Comparison of ENCODE assay signal across 8 cellular contexts in genomic region chr5:98770158-98770910, GRCh38. TPM values are rescaled to one million over a fixed set of nuclear protein-coding genes. Genes with fewer than 3 reads are reported as not detected.
DNase-seq lines count a peak whose midpoint lies in the region; ATAC-seq, FAIRE-seq and TF ChIP-seq lines count a peak whose summit lies in the region.

No MANE protein-coding gene starts in this region.

- DNase-seq in Caki2 (ENCODE audit: low read depth) (peak; percentile 48), cerebellum (ENCODE audit: low spot score) (peak; percentile 35), HepG2 (ENCODE audit: low spot score) (peak; percentile 41)
- DNase-seq in stimulated activated effector memory CD8-positive, alpha-beta T cell treated with anti-CD3 and anti-CD28 coated beads, Interleukin-12 subunit alpha, Interleukin-12 subunit beta, amount 100 ng/mL, for 72 hours (ENCODE audit: low spot score in 2 of 2): peak in 1 of 2 donors; percentile 57

- POLR2A ChIA-PET in HepG2 (lab: Yijun Ruan, JAX): interaction anchor here (1.0 kb wide), 1 partner anchor 1962 kb away, joined by 3 read pairs; the partner anchor contains the start of gene ERAP1

- CTCF ChIA-PET in HepG2 (lab: Yijun Ruan, JAX; ENCODE audit: low intra/inter-chr PET ratio, low total read pairs): interaction anchor here (1.6 to 1.7 kb wide), 2 partner anchors 25 to 26 kb away, joined by 5 to 6 read pairs; no protein-coding TSS in a partner anchor

- H4K20me1 ChIP-seq in HepG2 (ENCODE audit: insufficient read depth, low read length): peaks cover 8% of the 10 kb centered on the region; the same call in 1 of the 2 replicates

- peaks cover 29% of the 10 kb centered on the region for H3K4me1 ChIP-seq in HepG2 (ENCODE audit: insufficient read depth, low read length)

- H3K27ac ChIP-seq in HepG2 (ENCODE audit: extremely low read length, insufficient read depth, low read length): no peak overlapping the region

- FAIRE-seq in HepG2 (lab: Jason Lieb, UNC): no peak

- H3K4me1 Mint-ChIP-seq in stimulated activated effector memory CD8-positive, alpha-beta T cell treated with anti-CD3 and anti-CD28 coated beads, Interleukin-12 subunit alpha, Interleukin-12 subunit beta, amount 100 ng/mL, for 72 hours: peaks cover 62% of the 10 kb centered on the region

- BruUV-seq in HepG2 (replicated peaks; lab: Mats Ljungman, UMichigan): no TSS peak

- ATAC-seq in SK-N-SH treated with all-trans-retinoic acid at 6 μM for 48 hours (peak; percentile 1; the same call in 1 of the 3 replicates), HepG2 (peak; percentile 10; the same call in 2 of the 3 replicates), HG02870 (IDR thresholded peaks at IDR 0.05; ENCODE audit: unreplicated experiment) (no peak), GM21529 (IDR thresholded peaks at IDR 0.05; ENCODE audit: unreplicated experiment) (no peak)
- ATAC-seq in stimulated activated effector memory CD8-positive, alpha-beta T cell treated with anti-CD3 and anti-CD28 coated beads, Interleukin-12 subunit alpha, Interleukin-12 subunit beta, amount 100 ng/mL, for 72 hours: no peak

- H3K27ac Mint-ChIP-seq in stimulated activated effector memory CD8-positive, alpha-beta T cell treated with anti-CD3 and anti-CD28 coated beads, Interleukin-12 subunit alpha, Interleukin-12 subunit beta, amount 100 ng/mL, for 72 hours: peak overlapping the region; percentile 30

- H3K36me3 ChIP-seq in HepG2 (replicated peaks in 1 of 2; ENCODE audit: control insufficient read depth in 1 of 2, insufficient read depth in 2 of 2, low read length in 2 of 2): no peaks in the 10 kb centered on the region

- no peak for TF ChIP-seq EP300 in Ishikawa (IDR thresholded peaks at IDR 0.05; ENCODE audit: borderline replicate concordance)
- TF ChIP-seq EP300 in HepG2 (IDR thresholded peaks at IDR 0.05; ENCODE audit: low read depth in 2 of 2, low read length in 2 of 2): no peak
- no peak for TF ChIP-seq EP300 in HepG2 (CRISPR knock-in tag; IDR thresholded peaks at IDR 0.05; ENCODE audit: borderline replicate concordance)

- H3K9ac ChIP-seq in HepG2 (ENCODE audit: insufficient read depth, low read depth, low read length): peak overlapping the region; percentile 39

- intact Hi-C loops in HepG2 (cut with micrococcal nuclease; ENCODE audit: unreplicated experiment): loop anchor here (5.0 to 10.0 kb wide), 2 partner anchors 267 to 1476 kb away; no protein-coding TSS in a partner anchor

- in situ Hi-C loops in Caki2 (cut with HindIII; ENCODE audit: low pct_unique_long_range_greater_than_20kb, low sequenced_read_pairs): no loop called here
- in situ Hi-C loops in HepG2 (cut with HindIII; ENCODE audit: extremely low pct_ligation_motif_present, low pct_unique_long_range_greater_than_20kb): loop anchor here (5.0 to 10.0 kb wide), 2 partner anchors 157 to 254 kb away; partner anchors contain the start of gene CHD1

- peak overlapping the region; percentile 62 to 81 (median 72) for H3K4me3 ChIP-seq in HepG2 (replicated peaks in 1 of 3; ENCODE audit: insufficient read depth in 1 of 3, low read depth in 2 of 3, low read length in 3 of 3)

- peaks cover 7% of the 10 kb centered on the region for H3K36me3 Mint-ChIP-seq in stimulated activated effector memory CD8-positive, alpha-beta T cell treated with anti-CD3 and anti-CD28 coated beads, Interleukin-12 subunit alpha, Interleukin-12 subunit beta, amount 100 ng/mL, for 72 hours

- TF ChIP-seq RAD21 in Ishikawa (IDR thresholded peaks at IDR 0.05; ENCODE audit: low read depth): no peak
- TF ChIP-seq RAD21 in HepG2 (CRISPR knock-in tag; IDR thresholded peaks at IDR 0.05): no peak

- TF ChIP-seq POLR2A in HepG2 (IDR thresholded peaks at IDR 0.05; ENCODE audit: insufficient read depth in 1 of 2, low read depth in 2 of 2, low read length in 2 of 2): no peak

- WGBS in HepG2 (ENCODE audit: low lambda C conversion rate): under 1% methylated on average over 27 of the region's 42 CpGs

- no peak for TF ChIP-seq CTCF in HepG2 (CRISPR knock-in tag; IDR thresholded peaks at IDR 0.05)

- H3K9me3 Mint-ChIP-seq in stimulated activated effector memory CD8-positive, alpha-beta T cell treated with anti-CD3 and anti-CD28 coated beads, Interleukin-12 subunit alpha, Interleukin-12 subunit beta, amount 100 ng/mL, for 72 hours: no peaks in the 10 kb centered on the region

- peaks cover 0 to 5% of the 10 kb centered on the region in 2 experiments; a peak in 1 of 5 replicates for H3K27me3 ChIP-seq in HepG2 (ENCODE audit: control insufficient read depth in 1 of 2, insufficient read depth in 2 of 2, low read length in 2 of 2)

- H3K79me2 ChIP-seq in HepG2 (ENCODE audit: insufficient read depth, low read length): peaks cover 10% of the 10 kb centered on the region

- peak overlapping the region; percentile 97 for H3K4me3 Mint-ChIP-seq in stimulated activated effector memory CD8-positive, alpha-beta T cell treated with anti-CD3 and anti-CD28 coated beads, Interleukin-12 subunit alpha, Interleukin-12 subunit beta, amount 100 ng/mL, for 72 hours

- peak overlapping the region; percentile 86 for H3K4me2 ChIP-seq in HepG2 (ENCODE audit: low read depth, low read length)

- H3K9me3 ChIP-seq in HepG2 (ENCODE audit: low read length): no peaks in the 10 kb centered on the region

- H2AFZ ChIP-seq in HepG2 (ENCODE audit: low read length): peak overlapping the region; percentile 55

TF ChIP-seq in Ishikawa, 13 proteins besides CTCF, POLR2A, EP300 and RAD21 (continues in another document):
- TF ChIP-seq TEAD4 (IDR thresholded peaks at IDR 0.05) (no peak), CEBPB (IDR thresholded peaks at IDR 0.05) (peak; percentile 80)
- TF ChIP-seq, protein P1, sequence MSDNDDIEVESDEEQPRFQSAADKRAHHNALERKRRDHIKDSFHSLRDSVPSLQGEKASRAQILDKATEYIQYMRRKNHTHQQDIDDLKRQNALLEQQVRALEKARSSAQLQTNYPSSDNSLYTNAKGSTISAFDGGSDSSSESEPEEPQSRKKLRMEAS (IDR thresholded peaks at IDR 0.05): peak; percentile 37; the same call in 1 of the 2 replicates

TF ChIP-seq in SK-N-SH treated with all-trans-retinoic acid at 6 μM for 48 hours, 23 proteins besides CTCF, POLR2A, EP300 and RAD21:
- TF ChIP-seq SNAI2 (CRISPR knock-in tag; IDR thresholded peaks at IDR 0.05): peak; percentile 35; the same call in 1 of the 2 replicates
- TF ChIP-seq, protein P2, sequence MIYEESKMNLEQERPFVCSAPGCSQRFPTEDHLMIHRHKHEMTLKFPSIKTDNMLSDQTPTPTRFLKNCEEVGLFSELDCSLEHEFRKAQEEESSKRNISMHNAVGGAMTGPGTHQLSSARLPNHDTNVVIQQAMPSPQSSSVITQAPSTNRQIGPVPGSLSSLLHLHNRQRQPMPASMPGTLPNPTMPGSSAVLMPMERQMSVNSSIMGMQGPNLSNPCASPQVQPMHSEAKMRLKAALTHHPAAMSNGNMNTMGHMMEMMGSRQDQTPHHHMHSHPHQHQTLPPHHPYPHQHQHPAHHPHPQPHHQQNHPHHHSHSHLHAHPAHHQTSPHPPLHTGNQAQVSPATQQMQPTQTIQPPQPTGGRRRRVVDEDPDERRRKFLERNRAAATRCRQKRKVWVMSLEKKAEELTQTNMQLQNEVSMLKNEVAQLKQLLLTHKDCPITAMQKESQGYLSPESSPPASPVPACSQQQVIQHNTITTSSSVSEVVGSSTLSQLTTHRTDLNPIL (CRISPR knock-in tag; IDR thresholded peaks at IDR 0.05; ENCODE audit: low read depth): 0 out of 2 replicates have a peak, but pooled peaks have one; percentile 19
- no peak for TF ChIP-seq ZNF8 (CRISPR knock-in tag; IDR thresholded peaks at IDR 0.05)

TF ChIP-seq in HepG2, 621 proteins besides CTCF, POLR2A, EP300 and RAD21 (continues in another document):
- no peak for TF ChIP-seq CCDC6 (CRISPR knock-in tag; IDR thresholded peaks at IDR 0.05)
- TF ChIP-seq ZNF354B (CRISPR knock-in tag; IDR thresholded peaks at IDR 0.05): no peak
- no peak for TF ChIP-seq FOXJ3 (CRISPR knock-in tag; IDR thresholded peaks at IDR 0.05; ENCODE audit: borderline replicate concordance)
- TF ChIP-seq ZNF577 (CRISPR knock-in tag; IDR thresholded peaks at IDR 0.05; ENCODE audit: borderline replicate concordance, low read depth): no peak
- no peak for TF ChIP-seq RCOR2 (CRISPR knock-in tag; IDR thresholded peaks at IDR 0.05)
- TF ChIP-seq, protein P3, sequence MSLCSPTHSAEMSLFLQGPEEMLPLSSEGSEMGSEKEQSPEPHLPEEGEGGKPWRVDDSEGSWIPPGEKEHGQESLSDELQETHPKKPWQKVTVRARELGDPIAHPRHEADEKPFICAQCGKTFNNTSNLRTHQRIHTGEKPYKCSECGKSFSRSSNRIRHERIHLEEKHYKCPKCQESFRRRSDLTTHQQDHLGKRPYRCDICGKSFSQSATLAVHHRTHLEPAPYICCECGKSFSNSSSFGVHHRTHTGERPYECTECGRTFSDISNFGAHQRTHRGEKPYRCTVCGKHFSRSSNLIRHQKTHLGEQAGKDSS (CRISPR knock-in tag; IDR thresholded peaks at IDR 0.05; ENCODE audit: borderline replicate concordance, low read depth): no peak
- TF ChIP-seq KDM2A (CRISPR knock-in tag; IDR thresholded peaks at IDR 0.05; ENCODE audit: borderline replicate concordance, low read depth): peak; percentile 68; the same call in 1 of the 2 replicates

RNA-seq across cellular contexts. Expression of gene RGMB, which starts 3.1 kb away (rescaled TPM):
- 1.7 and 3.1 TPM in 2 replicates for total RNA-seq in Caki2 (2014; rRNA removed; shearing (Covaris generic); ENCODE audit: low replicate concordance)
- total RNA-seq in cerebellum (137 TPM), HepG2 (2016; rRNA removed; fragmentation: Illumina TruSeq; extraction: Trizol) (2.3 and 3.8 TPM in 2 replicates)
- 0.71 and 1.1 TPM in 2 replicates for total RNA-seq in HepG2 (2016; cell fraction: cytosol; rRNA removed; fragmentation: Illumina TruSeq; extraction: Trizol; ENCODE audit: low read depth)
- total RNA-seq in HepG2 (2016; cell fraction: insoluble cytoplasmic fraction; rRNA removed; fragmentation: Illumina TruSeq; extraction: Trizol): 2.2 and 3.7 TPM in 2 replicates
- 2.7 and 3.1 TPM in 2 replicates for total RNA-seq in HepG2 (2016; cell fraction: membrane; rRNA removed; fragmentation: Illumina TruSeq; extraction: Trizol)
- total RNA-seq in HepG2 (2016; cell fraction: nucleus; rRNA removed; fragmentation: Illumina TruSeq; extraction: Trizol): 9.8 and 10.0 TPM in 2 replicates
- polyA plus RNA-seq in HepG2 (2011; rRNA removed): 3.0 and 3.1 TPM in 2 replicates
- 1.9 and 2.8 TPM in 2 replicates for polyA plus RNA-seq in HepG2 (2011; cell fraction: cytosol; rRNA removed)
- polyA plus RNA-seq in HepG2 (2011; cell fraction: nucleus; rRNA removed): 6.0 and 6.6 TPM in 2 replicates
- 2.8 and 3.5 TPM in 2 replicates for polyA plus RNA-seq in HepG2 (2012)
- polyA plus RNA-seq in HepG2 (2016; cell fraction: cytosol; fragmentation: Illumina TruSeq; extraction: Trizol; ENCODE audit: low read depth): 0.46 and 0.47 TPM in 2 replicates
- polyA plus RNA-seq in HepG2 (2016; cell fraction: insoluble cytoplasmic fraction; fragmentation: Illumina TruSeq; extraction: Trizol; ENCODE audit: low read depth): 2.9 and 3.2 TPM in 2 replicates
- polyA plus RNA-seq in HepG2 (2016; cell fraction: membrane; fragmentation: Illumina TruSeq; extraction: Trizol; ENCODE audit: low read depth): 1.5 and 1.8 TPM in 2 replicates
- 6.7 TPM in 2 replicates for polyA plus RNA-seq in HepG2 (2016; cell fraction: nucleus; fragmentation: Illumina TruSeq; extraction: Trizol; ENCODE audit: insufficient read depth, low read depth)
- polyA minus RNA-seq in HepG2 (2011; rRNA and poly(A)+ RNA removed; ENCODE audit: low replicate concordance): 14.2 and 28.8 TPM in 2 replicates
- polyA minus RNA-seq in HepG2 (2011; cell fraction: cytosol; rRNA and poly(A)+ RNA removed): 3.5 and 4.2 TPM in 2 replicates
- polyA minus RNA-seq in HepG2 (2011; cell fraction: nucleus; rRNA and poly(A)+ RNA removed): 15.4 and 15.5 TPM in 2 replicates

Comparison
In these comparisons a context has a peak if more than half of its experiments do, and no peak if none do; other contexts are left out.
1. ATAC-seq: peak in SK-N-SH treated with all-trans-retinoic acid at 6 μM for 48 hours (single experiment) and HepG2 (single experiment); none in stimulated activated effector memory CD8-positive, alpha-beta T cell treated with anti-CD3 and anti-CD28 coated beads, Interleukin-12 subunit alpha, Interleukin-12 subunit beta, amount 100 ng/mL, for 72 hours (single experiment), HG02870 (single experiment) and GM21529 (single experiment).
2. RNA of gene RGMB, which starts 3.1 kb away (total RNA-seq): 137 TPM in cerebellum (single experiment); 0.71 to 10.0 TPM in HepG2 and 1.7 to 3.1 TPM in Caki2; every median in the first group is over 10 times any median in the second.